Comparison of ENCODE assay signal across 1 cellular context in the genomic region with DNA sequence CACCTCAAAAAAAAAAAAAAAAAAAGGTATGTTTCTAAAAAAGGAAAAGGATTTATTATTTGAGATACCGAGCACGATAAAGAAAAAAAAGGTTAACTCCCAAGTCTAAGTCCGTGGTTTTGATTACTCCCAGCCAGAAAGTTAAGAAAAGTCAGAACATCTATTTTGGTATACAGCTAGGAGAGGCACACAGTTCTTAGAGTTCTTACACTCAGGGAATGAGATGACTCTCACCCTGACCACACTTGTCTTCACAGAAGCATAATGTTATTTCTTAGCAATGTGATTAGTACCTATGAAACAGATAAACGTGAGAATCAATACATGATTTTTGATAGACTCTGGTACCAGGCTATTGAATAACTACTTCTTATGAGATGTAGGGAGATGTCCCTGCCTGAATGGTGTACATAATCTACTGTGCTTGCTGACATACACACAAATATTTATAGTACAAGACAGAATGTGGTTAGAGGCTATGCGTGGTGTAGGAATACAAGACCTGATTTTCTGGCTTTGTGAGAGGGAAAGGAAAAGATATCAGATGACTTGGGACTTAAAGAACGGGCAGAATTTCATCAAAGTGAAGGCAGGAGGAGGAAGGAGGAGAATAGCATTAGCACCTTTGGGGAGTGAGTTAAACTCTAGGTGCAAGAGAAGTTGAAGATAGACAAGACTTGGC.
TF ChIP-seq lines count a peak whose summit lies in the region.

No MANE protein-coding gene starts in this region.

TF ChIP-seq in GM23338, 12 proteins besides CTCF, POLR2A, EP300 and RAD21 (continued from another document):
- TF ChIP-seq ETS1 (IDR thresholded peaks at IDR 0.05): no peak
